Comparison of ENCODE assay signal across 8 cellular contexts in genomic region chr7:151349507-151349853, GRCh38. TPM values are rescaled to one million over a fixed set of nuclear protein-coding genes. Genes with fewer than 3 reads are reported as not detected.
A peak's percentile ranks its signal among the peaks of the same experiment; 100 is the strongest.
DNase-seq lines count a peak whose midpoint lies in the region; ATAC-seq and TF ChIP-seq lines count a peak whose summit lies in the region.

No MANE protein-coding gene starts in this region.

- H3K9ac ChIP-seq in colonic mucosa (ENCODE audit: low read depth in 2 of 2, low read length in 2 of 2): peak overlapping the region; percentile 48 to 66

- peaks cover 6% of the 10 kb centered on the region for H3K36me3 ChIP-seq in colonic mucosa

- H3K4me1 ChIP-seq in colonic mucosa (peaks cover 5% of the 10 kb centered on the region), foreskin keratinocyte (no peaks in the 10 kb centered on the region)

- no peaks in the 10 kb centered on the region for H3K9me3 ChIP-seq in colonic mucosa

- ATAC-seq in HG03139 (IDR thresholded peaks at IDR 0.05; ENCODE audit: unreplicated experiment): peak; percentile 40
- ATAC-seq in stimulated activated memory B cell treated with anti-CD40 and anti-IgM and Interleukin-4, amounts not matched to agents 10 μg/mL and 1 μg/mL and 100 μg/mL, for 72 hours: peak; percentile 90
- ATAC-seq in foreskin keratinocyte: no peak

- DNase-seq in activated CD4-positive, alpha-beta T cell treated with anti-CD3 and anti-CD28 coated beads, Interleukin-2, amount 10 ng/mL, durations not matched to agents 24 days and 14 days: no peak
- no peak for DNase-seq in activated CD4-positive, alpha-beta T cell treated with anti-CD3 and anti-CD28 coated beads, Interleukin-2, amount 50 U/mL, for 1 hour
- DNase-seq in colonic mucosa (peak; percentile 57), foreskin keratinocyte (no peak), NCI-H524 (lab: John Stamatoyannopoulos, UW) (no peak), NCI-H2171 treated with DMSO at 0.1 percent for 48 hours (lab: John Stamatoyannopoulos, UW) (no peak)

- TF ChIP-seq CTCF in colonic mucosa (IDR thresholded peaks at IDR 0.05) (no peak), foreskin keratinocyte (conservative IDR thresholded peaks at IDR 0.05) (no peak)

- H3K27me3 Mint-ChIP-seq in activated CD4-positive, alpha-beta T cell treated with anti-CD3 and anti-CD28 coated beads, Interleukin-2, amount 10 ng/mL, durations not matched to agents 24 days and 14 days: no peaks in the 10 kb centered on the region
- no peaks in the 10 kb centered on the region for H3K27me3 Mint-ChIP-seq in stimulated activated memory B cell treated with anti-CD40 and anti-IgM and Interleukin-4, amounts not matched to agents 10 μg/mL and 1 μg/mL and 100 μg/mL, for 72 hours

- peaks cover 41% of the 10 kb centered on the region for H3K4me1 Mint-ChIP-seq in activated CD4-positive, alpha-beta T cell treated with anti-CD3 and anti-CD28 coated beads, Interleukin-2, amount 10 ng/mL, durations not matched to agents 24 days and 14 days
- H3K4me1 Mint-ChIP-seq in stimulated activated memory B cell treated with anti-CD40 and anti-IgM and Interleukin-4, amounts not matched to agents 10 μg/mL and 1 μg/mL and 100 μg/mL, for 72 hours: peaks cover 59% of the 10 kb centered on the region

- H3K36me3 Mint-ChIP-seq in activated CD4-positive, alpha-beta T cell treated with anti-CD3 and anti-CD28 coated beads, Interleukin-2, amount 10 ng/mL, durations not matched to agents 24 days and 14 days (ENCODE audit: low read depth): peaks cover 43% of the 10 kb centered on the region
- peaks cover 35% of the 10 kb centered on the region for H3K36me3 Mint-ChIP-seq in stimulated activated memory B cell treated with anti-CD40 and anti-IgM and Interleukin-4, amounts not matched to agents 10 μg/mL and 1 μg/mL and 100 μg/mL, for 72 hours

- H3K27ac ChIP-seq in colonic mucosa (peak overlapping the region; percentile 77), foreskin keratinocyte (no peak overlapping the region)

- H3K27me3 ChIP-seq in colonic mucosa (no peaks in the 10 kb centered on the region), foreskin keratinocyte (no peaks in the 10 kb centered on the region)

- peak overlapping the region; percentile 99 for H3K27ac Mint-ChIP-seq in activated CD4-positive, alpha-beta T cell treated with anti-CD3 and anti-CD28 coated beads, Interleukin-2, amount 10 ng/mL, durations not matched to agents 24 days and 14 days
- H3K27ac Mint-ChIP-seq in stimulated activated memory B cell treated with anti-CD40 and anti-IgM and Interleukin-4, amounts not matched to agents 10 μg/mL and 1 μg/mL and 100 μg/mL, for 72 hours: peak overlapping the region; percentile 93

- peak overlapping the region; percentile 84 for H3K4me3 Mint-ChIP-seq in activated CD4-positive, alpha-beta T cell treated with anti-CD3 and anti-CD28 coated beads, Interleukin-2, amount 10 ng/mL, durations not matched to agents 24 days and 14 days
- H3K4me3 Mint-ChIP-seq in stimulated activated memory B cell treated with anti-CD40 and anti-IgM and Interleukin-4, amounts not matched to agents 10 μg/mL and 1 μg/mL and 100 μg/mL, for 72 hours: peak overlapping the region; percentile 90

- peak overlapping the region; percentile 23 for H3K4me3 ChIP-seq in colonic mucosa

- no peaks in the 10 kb centered on the region for H3K9me3 Mint-ChIP-seq in activated CD4-positive, alpha-beta T cell treated with anti-CD3 and anti-CD28 coated beads, Interleukin-2, amount 10 ng/mL, durations not matched to agents 24 days and 14 days
- H3K9me3 Mint-ChIP-seq in stimulated activated memory B cell treated with anti-CD40 and anti-IgM and Interleukin-4, amounts not matched to agents 10 μg/mL and 1 μg/mL and 100 μg/mL, for 72 hours: no peaks in the 10 kb centered on the region

- intact Hi-C loops in activated CD4-positive, alpha-beta T cell treated with anti-CD3 and anti-CD28 coated beads, Interleukin-2, amount 10 ng/mL, durations not matched to agents 24 days and 14 days (cut with micrococcal nuclease): loop anchor here (10.0 kb wide), 2 partner anchors 285 to 595 kb away; no protein-coding TSS in a partner anchor
- intact Hi-C loops in colonic mucosa (cut with DNase I): no loop called here

RNA-seq across cellular contexts. Expression of gene NUB1, which starts 7.9 kb away (rescaled TPM):
- 36.5 and 40.4 TPM in 2 replicates for total RNA-seq in activated CD4-positive, alpha-beta T cell treated with anti-CD3 and anti-CD28 coated beads, Interleukin-2, amount 10 ng/mL, durations not matched to agents 24 days and 14 days
- total RNA-seq in colonic mucosa (10 to 100 TPM; 42.3 to 55.2 TPM), foreskin keratinocyte (31.6 and 32.3 TPM in 2 replicates)
- polyA plus RNA-seq in foreskin keratinocyte: 21.5 and 22.0 TPM in 2 replicates
